Comparison of ENCODE assay signal across 8 cellular contexts in genomic region chr4:145773581-145774234, GRCh38.
A peak's percentile ranks its signal among the peaks of the same experiment; 100 is the strongest.
DNase-seq lines count a peak whose midpoint lies in the region; ATAC-seq, FAIRE-seq and TF ChIP-seq lines count a peak whose summit lies in the region.

No MANE protein-coding gene starts in this region.

- RAD21 ChIA-PET in GM12878 (lab: Charles Lee; ENCODE audit: unreplicated experiment) = interaction anchor here (1.2 kb wide), 1 partner anchor 50 kb away, joined by 3 read pairs; no protein-coding TSS in a partner anchor

- no peak for TF ChIP-seq POLR2A in GM12878 (IDR thresholded peaks at IDR 0.05; ENCODE audit: low read depth, low read length)
- no peak for TF ChIP-seq POLR2A in transverse colon (IDR thresholded peaks at IDR 0.05)

- H3K4me1 ChIP-seq in GM12878 (ENCODE audit: control insufficient read depth, insufficient read depth, low read length) (peaks cover 35% of the 10 kb centered on the region), transverse colon (peaks cover 0 to 4% (median 2%) of the 10 kb centered on the region in 4 donors), SK-N-SH (ENCODE audit: control insufficient read depth in 1 of 2, insufficient read depth in 2 of 2, low read depth in 1 of 2, low read length in 1 of 2) (no peaks in the 10 kb centered on the region; a peak in 1 of 4 replicates), HAP-1 (no peaks in the 10 kb centered on the region)

- in situ Hi-C loops in GM12878 (cut with MboI) = no loop called here
- in situ Hi-C loops in transverse colon (cut with MboI; ENCODE audit: low pct_ligation_motif_present in 1 of 4, low pct_unique_long_range_greater_than_20kb in 1 of 4, low sequenced_read_pairs in 3 of 4) = no loop called here
- in situ Hi-C loops in HAP-1 (cut with MboI; ENCODE audit: low sequenced_read_pairs) = no loop called here

- no TSS peak for BruUV-seq in GM12878 (replicated peaks; lab: Mats Ljungman, UMichigan)

- intact Hi-C loops in Right ventricle myocardium inferior (cut with DNase I) = loop anchor here (2.0 kb wide), 1 partner anchor 13 kb away; no protein-coding TSS in a partner anchor
- intact Hi-C loops in cardiac septum (cut with DNase I) = no loop called here
- intact Hi-C loops in GM12878 (cut with micrococcal nuclease; ENCODE audit: unreplicated experiment) = no loop called here
- intact Hi-C loops in transverse colon (cut with DNase I; ENCODE audit: low total_unique reads) = loop anchor here (5.0 kb wide), 1 partner anchor 36 kb away; no protein-coding TSS in a partner anchor

- peak overlapping the region; percentile 6 for H3K4me2 ChIP-seq in GM12878 (ENCODE audit: control insufficient read depth, insufficient read depth)
- no peak overlapping the region for H3K4me2 ChIP-seq in SK-N-SH

- H3K27ac ChIP-seq in GM12878 (ENCODE audit: control insufficient read depth, insufficient read depth) = peak overlapping the region; percentile 38; the same call in 1 of the 2 replicates
- peak overlapping the region; percentile 4 to 78 (median 57) for H3K27ac ChIP-seq in transverse colon
- H3K27ac ChIP-seq in SK-N-SH (ENCODE audit: low read depth in 2 of 2, low read length in 1 of 2) = no peak overlapping the region

- no peaks in the 10 kb centered on the region for H3K9me3 ChIP-seq in GM12878 (replicated peaks; ENCODE audit: control insufficient read depth, insufficient read depth, low read length)
- no peaks in the 10 kb centered on the region for H3K9me3 ChIP-seq in transverse colon
- no peaks in the 10 kb centered on the region for H3K9me3 ChIP-seq in T-helper 17 cell (ENCODE audit: control insufficient read depth, low read length, poor library complexity, severe bottlenecking)
- no peaks in the 10 kb centered on the region for H3K9me3 ChIP-seq in SK-N-SH
- no peaks in the 10 kb centered on the region for H3K9me3 ChIP-seq in HAP-1

- H3K4me3 Mint-ChIP-seq in T-helper 17 cell = no peak overlapping the region

- SMC1A ChIA-PET in GM12878 (lab: Charles Lee; ENCODE audit: uncharacterized antibody, unreplicated experiment) = interaction anchor here (0.6 to 1.8 kb wide), 6 partner anchors 19 to 157 kb away, joined by 3 to 6 read pairs (median 3); no protein-coding TSS in a partner anchor

- no peak for TF ChIP-seq CTCF in GM12878 (IDR thresholded peaks at IDR 0.05 in 2 of 3, conservative IDR thresholded peaks at IDR 0.05 in 1 of 3; ENCODE audit: control insufficient read depth in 2 of 3, extremely low read depth in 1 of 3, insufficient read depth in 1 of 3, low read depth in 3 of 3, low read length in 3 of 3)
- no peak for TF ChIP-seq CTCF in transverse colon (IDR thresholded peaks at IDR 0.05)
- no peak for TF ChIP-seq CTCF in SK-N-SH (IDR thresholded peaks at IDR 0.05)

- peak; percentile 91 for FAIRE-seq in GM12878 (lab: Jason Lieb, UNC)

- H3K79me2 ChIP-seq in GM12878 (ENCODE audit: control insufficient read depth, insufficient read depth, low read length) (no peaks in the 10 kb centered on the region), SK-N-SH (ENCODE audit: insufficient read depth) (no peaks in the 10 kb centered on the region)

- POLR2A ChIA-PET in GM12878 (lab: Charles Lee) (no interaction called here), SK-N-SH (lab: Yijun Ruan, JAX) (no interaction called here)

- DNase-seq in Right ventricle myocardium inferior (ENCODE audit: missing footprints) (no peak), cardiac septum (ENCODE audit: low spot score) (no peak), GM12878 (ENCODE audit: low read depth, low spot score) (peak; percentile 37), transverse colon (peak; percentile 15), T-helper 17 cell (no peak), SK-N-SH (no peak), HAP-1 (ENCODE audit: low spot score in 2 of 2) (no peak)

- CTCF ChIA-PET in GM12878 (lab: Yijun Ruan, JAX) = interaction anchor here (1.2 kb wide), 1 partner anchor 22 kb away, joined by 3 read pairs; no protein-coding TSS in a partner anchor
- CTCF ChIA-PET in SK-N-SH (lab: Yijun Ruan, JAX) = no interaction called here

- H3K9ac ChIP-seq in GM12878 (ENCODE audit: control insufficient read depth, insufficient read depth, low read length) (no peak overlapping the region), SK-N-SH (no peak overlapping the region)

- TF ChIP-seq EP300 in GM12878 (IDR thresholded peaks at IDR 0.05; ENCODE audit: borderline replicate concordance in 1 of 2, control insufficient read depth in 1 of 2, low read depth in 2 of 2, low read length in 2 of 2) (no peak; a peak in 1 of 4 replicates), transverse colon (IDR thresholded peaks at IDR 0.05; ENCODE audit: low read depth) (peak; percentile 44), SK-N-SH (IDR thresholded peaks at IDR 0.05; ENCODE audit: borderline replicate concordance in 1 of 2, low read depth in 1 of 2, low read length in 1 of 2) (no peak)

- TF ChIP-seq RAD21 in GM12878 (IDR thresholded peaks at IDR 0.05; ENCODE audit: insufficient read depth, low read depth, low read length) = no peak
- no peak for TF ChIP-seq RAD21 in SK-N-SH (IDR thresholded peaks at IDR 0.05; ENCODE audit: low read length)

- H2AFZ ChIP-seq in GM12878 (ENCODE audit: control insufficient read depth, low read depth, low read length) (no peak overlapping the region), SK-N-SH (ENCODE audit: low read depth) (no peak overlapping the region)

- no peaks in the 10 kb centered on the region for H3K9me2 ChIP-seq in SK-N-SH

- no peak overlapping the region for H3K27ac Mint-ChIP-seq in T-helper 17 cell

- H3K27me3 ChIP-seq in GM12878 (replicated peaks in 1 of 2; ENCODE audit: control insufficient read depth in 2 of 2, insufficient read depth in 2 of 2, low read length in 1 of 2) = no peaks in the 10 kb centered on the region
- no peaks in the 10 kb centered on the region for H3K27me3 ChIP-seq in transverse colon
- no peaks in the 10 kb centered on the region for H3K27me3 ChIP-seq in SK-N-SH (ENCODE audit: insufficient read depth)
- no peaks in the 10 kb centered on the region for H3K27me3 ChIP-seq in HAP-1 (ENCODE audit: low read depth)

- H3K4me3 ChIP-seq in GM12878 (no peak overlapping the region; the same call in 1 of the 2 replicates), transverse colon (no peak overlapping the region), SK-N-SH (ENCODE audit: low read depth in 2 of 2, low read length in 1 of 2) (no peak overlapping the region), HAP-1 (no peak overlapping the region)

- H4K20me1 ChIP-seq in GM12878 (ENCODE audit: control insufficient read depth, insufficient read depth) (no peaks in the 10 kb centered on the region), SK-N-SH (ENCODE audit: insufficient read depth) (no peaks in the 10 kb centered on the region)

- H3F3A ChIP-seq in SK-N-SH (replicated peaks; ENCODE audit: insufficient read depth) = peaks cover 6% of the 10 kb centered on the region

- H3K27me3 Mint-ChIP-seq in T-helper 17 cell = no peaks in the 10 kb centered on the region

- ATAC-seq in Right ventricle myocardium inferior (peak; percentile 91), HG02973 (IDR thresholded peaks at IDR 0.05; ENCODE audit: unreplicated experiment) (peak; percentile 98), GM12878 (peak; percentile 92), T-helper 17 cell (no peak)

- peaks cover 18% of the 10 kb centered on the region for H3K36me3 Mint-ChIP-seq in T-helper 17 cell (ENCODE audit: low read depth)

- H3K36me3 ChIP-seq in GM12878 (ENCODE audit: control insufficient read depth in 2 of 2, insufficient read depth in 2 of 2, low read length in 1 of 2) (peaks cover 11 to 16% of the 10 kb centered on the region in 2 experiments; a peak in 3 of 4 replicates), transverse colon (peaks cover 0 to 7% (median 0%) of the 10 kb centered on the region in 4 donors), SK-N-SH (replicated peaks in 1 of 2; ENCODE audit: control insufficient read depth in 1 of 2, insufficient read depth in 2 of 2, low read length in 1 of 2) (peaks cover 43 to 63% of the 10 kb centered on the region in 2 experiments), HAP-1 (replicated peaks) (peaks cover 16% of the 10 kb centered on the region; the same call in 1 of the 2 replicates)

- H3K4me1 Mint-ChIP-seq in T-helper 17 cell = peaks cover 3% of the 10 kb centered on the region

- WGBS in GM12878 (ENCODE audit: insufficient coverage, insufficient replicate concordance, low lambda C conversion rate, missing lambda C conversion rate) = 83% methylated on average over 6 of the region's 6 CpGs
- 63 to 92% methylated on average over 5 to 6 of the region's 6 CpGs for WGBS in transverse colon (ENCODE audit: low coverage in 1 of 2), 2 donors
- 88% methylated on average over 5 of the region's 6 CpGs for WGBS in SK-N-SH (ENCODE audit: low lambda C conversion rate)

TF ChIP-seq in GM12878, 131 proteins besides CTCF, POLR2A, EP300 and RAD21 (continues in another document):
- TF ChIP-seq RUNX3 (IDR thresholded peaks at IDR 0.05; ENCODE audit: low read length) = peak; percentile 89
- no peak for TF ChIP-seq TCF3 (IDR thresholded peaks at IDR 0.05; ENCODE audit: borderline replicate concordance, insufficient read depth, low read depth, low read length)
- no peak for TF ChIP-seq HDAC6 (IDR thresholded peaks at IDR 0.05; ENCODE audit: unreplicated experiment)
- no peak for TF ChIP-seq EGR1 (IDR thresholded peaks at IDR 0.05; ENCODE audit: borderline replicate concordance in 1 of 2, low read depth in 2 of 2, low read length in 2 of 2)
- TF ChIP-seq KDM1A (IDR thresholded peaks at IDR 0.05; ENCODE audit: borderline replicate concordance) = no peak
- TF ChIP-seq NFIC (IDR thresholded peaks at IDR 0.05; ENCODE audit: low read depth, low read length) = peak; percentile 75; the same call in 1 of the 2 replicates
- TF ChIP-seq DPF2 (IDR thresholded peaks at IDR 0.05) = no peak

TF ChIP-seq in SK-N-SH, 30 proteins besides CTCF, POLR2A, EP300 and RAD21 (continues in another document):
- no peak for TF ChIP-seq MXI1 (IDR thresholded peaks at IDR 0.05; ENCODE audit: low read depth, low read length)

Comparison
In these comparisons a context has a peak if more than half of its experiments do, and no peak if none do; other contexts are left out.
1. intact Hi-C loops: an anchor here in Right ventricle myocardium inferior (2.0 kb wide) and transverse colon (5.0 kb wide); none called in cardiac septum and GM12878.
2. DNase-seq: peak in GM12878 (single experiment) and transverse colon (single experiment); none in Right ventricle myocardium inferior (single experiment), cardiac septum (single experiment), T-helper 17 cell (0 of 3), SK-N-SH (single experiment) and HAP-1 (0 of 2).
3. H3K27ac ChIP-seq: peak in GM12878 (single experiment) and transverse colon (4 of 4); none in SK-N-SH (0 of 2).